In the genomic region with DNA sequence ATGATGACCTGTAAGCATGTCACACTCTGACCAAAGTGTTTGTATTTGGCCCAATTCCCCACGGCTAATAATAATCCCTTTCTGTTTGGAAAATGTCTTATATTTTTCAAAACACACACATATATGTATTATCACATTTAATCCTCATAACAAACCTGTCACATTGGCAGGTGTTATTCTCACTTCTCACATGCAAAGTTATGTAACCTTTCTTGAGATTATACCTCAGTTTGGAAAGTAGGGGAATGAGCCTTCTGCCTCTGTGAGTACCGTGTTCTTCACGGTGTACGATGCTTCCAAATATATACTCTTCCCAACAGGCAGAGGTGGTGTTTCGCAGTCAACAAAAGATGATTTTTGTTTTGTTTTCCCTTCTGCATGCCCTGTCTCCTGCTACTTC, we compare ENCODE assay signal across 20 cellular contexts.
"Had no signal": no experiment of that assay in that cellular context is flagged by ENCODE, and none has a peak within 500 bp of the region (broad histone marks: within the 10 kb centered on the region; RNA-seq: fewer than 3 reads in every experiment).

No MANE protein-coding gene starts in this region.

- H3K36me3 ChIP-seq: neutrophil, ovary, prostate gland, right atrium auricular region, transverse colon, uterus had no signal

- DNase-seq: activated CD4-positive, alpha-beta T cell treated with anti-CD3 and anti-CD28 coated beads for 1 hour; activated CD4-positive, alpha-beta T cell treated with anti-CD3 and anti-CD28 coated beads, Interleukin-2, amount 50 U/mL, for 1 hour; activated CD8-positive, alpha-beta T cell treated with anti-CD3 and anti-CD28 coated beads, Interleukin-2, amount 10 ng/mL, durations not matched to agents 7 days and 5 days; activated naive CD8-positive, alpha-beta T cell treated with anti-CD3 and anti-CD28 coated beads for 36 hours; activated T-cell treated with anti-CD3 and anti-CD28 coated beads, Interleukin-2, amount 50 U/mL, for 1 hour; foreskin fibroblast; immature natural killer cell; left ventricle myocardium superior; ovary; stimulated activated CD4-positive, alpha-beta T cell treated with anti-CD3 and anti-CD28 coated beads, Interleukin-4, amount 100 ng/mL, for 4 hours; stimulated activated naive CD8-positive, alpha-beta T cell treated with anti-CD3 and anti-CD28 coated beads, Interleukin-15, amount 100 ng/mL, for 72 hours; T-helper 1 cell; transverse colon; uterus had no signal

- H3K27me3 ChIP-seq: neutrophil, ovary, right atrium auricular region, transverse colon, uterus had no signal

- H3K9me3 ChIP-seq: neutrophil, ovary, prostate gland, right atrium auricular region, transverse colon, uterus had no signal

- H3K4me3 ChIP-seq: coronary artery, ovary, prostate gland, right atrium auricular region, transverse colon, uterus had no signal

- H3K4me1 ChIP-seq: prostate gland, right atrium auricular region, transverse colon, uterus had no signal

- ATAC-seq: activated CD8-positive, alpha-beta T cell treated with anti-CD3 and anti-CD28 coated beads, Interleukin-2, amount 10 ng/mL, durations not matched to agents 7 days and 5 days; activated T-helper 17 cell treated with anti-CD3 and anti-CD28 coated beads, Interleukin-2, amount 50 U/mL, for 72 hours; left ventricle myocardium superior; natural killer cell treated with Interleukin-12 subunit alpha and Interleukin-12 subunit beta and Interleukin-15 and Interleukin-18, amount 100 ng/mL, for 72 hours; stimulated activated naive CD8-positive, alpha-beta T cell treated with anti-CD3 and anti-CD28 coated beads, Interleukin-15, amount 100 ng/mL, for 72 hours had no signal

- H3K27ac ChIP-seq: coronary artery, neutrophil, ovary, prostate gland, right atrium auricular region, transverse colon, uterus had no signal
